Comparison of ENCODE assay signal across 8 cellular contexts in the genomic region with DNA sequence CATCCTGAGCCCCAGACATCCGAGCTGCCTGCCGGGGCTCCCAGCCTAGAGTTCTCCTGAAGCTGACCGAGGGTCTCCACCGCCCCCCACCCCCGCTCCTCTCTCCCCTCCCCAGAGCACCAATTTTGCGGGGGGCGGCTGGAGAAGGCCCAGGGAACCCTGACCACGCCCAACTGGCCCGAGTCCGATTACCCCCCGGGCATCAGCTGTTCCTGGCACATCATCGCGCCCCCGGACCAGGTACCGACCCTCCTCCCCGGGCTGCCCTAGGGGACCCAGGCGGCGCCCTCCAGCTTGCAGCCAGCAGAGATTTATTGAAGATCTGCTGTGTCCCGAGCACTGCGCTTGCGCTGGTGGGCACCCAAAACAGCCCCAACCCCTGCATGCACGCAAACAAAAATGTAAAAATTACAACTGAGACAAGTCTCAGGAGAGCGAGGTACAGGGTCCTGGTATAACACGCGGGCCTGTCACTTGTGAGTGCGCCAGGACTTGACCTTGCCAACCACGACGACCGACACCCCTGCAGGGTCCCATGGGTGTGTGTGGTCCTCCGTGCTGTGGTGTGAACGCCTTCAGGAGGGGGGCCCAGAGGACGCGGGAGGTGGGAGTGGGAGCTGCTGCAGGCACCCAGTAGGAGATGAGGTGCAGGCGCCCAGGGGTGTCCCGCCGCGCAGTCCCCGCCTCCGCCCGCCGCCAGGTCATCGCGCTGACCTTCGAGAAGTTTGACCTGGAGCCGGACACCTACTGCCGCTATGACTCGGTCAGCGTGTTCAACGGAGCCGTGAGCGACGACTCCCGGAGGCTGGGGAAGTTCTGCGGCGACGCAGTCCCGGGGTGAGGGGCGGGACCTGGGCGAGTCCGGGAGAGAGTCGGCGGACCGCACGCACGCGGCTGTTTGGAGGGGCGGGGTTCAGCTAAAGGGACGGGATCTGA. TPM values are rescaled to one million over a fixed set of nuclear protein-coding genes. Genes with fewer than 3 reads are reported as not detected.
DNase-seq lines count a peak whose midpoint lies in the region; ATAC-seq lines count a peak whose summit lies in the region.

No MANE protein-coding gene starts in this region.

- H3K27ac Mint-ChIP-seq in activated CD4-positive, alpha-beta T cell treated with anti-CD3 and anti-CD28 coated beads for 36 hours, result peak overlapping the region; percentile 37
- no peak overlapping the region for H3K27ac Mint-ChIP-seq in activated T-helper 17 cell treated with anti-CD3 and anti-CD28 coated beads, Interleukin-2, amount 50 U/mL, for 72 hours

- POLR2A ChIA-PET in activated CD4-positive, alpha-beta T cell treated with anti-CD3 and anti-CD28 coated beads for 36 hours (lab: Charles Lee), result interaction anchor here (1.7 kb wide), 1 partner anchor 100 kb away, joined by 4 read pairs; a partner anchor contains a TSS

- peaks cover 2% of the 10 kb centered on the region for H3K4me1 ChIP-seq in rectal smooth muscle tissue (ENCODE audit: control insufficient read depth, insufficient read depth, low read length)

- H3K36me3 ChIP-seq in rectal smooth muscle tissue (ENCODE audit: control insufficient read depth, insufficient read depth, low read length), result no peaks in the 10 kb centered on the region

- H3K4me3 Mint-ChIP-seq in activated CD4-positive, alpha-beta T cell treated with anti-CD3 and anti-CD28 coated beads for 36 hours, result peak overlapping the region; percentile 78
- H3K4me3 Mint-ChIP-seq in activated T-helper 17 cell treated with anti-CD3 and anti-CD28 coated beads, Interleukin-2, amount 50 U/mL, for 72 hours, result peak overlapping the region; percentile 86

- CTCF ChIA-PET in activated CD4-positive, alpha-beta T cell treated with anti-CD3 and anti-CD28 coated beads for 36 hours (lab: Charles Lee), result interaction anchor here (0.8 to 2.0 kb wide), 7 partner anchors 11 to 247 kb away, joined by 3 to 7 read pairs (median 4); a partner anchor contains a TSS

- H3K27ac ChIP-seq in rectal smooth muscle tissue (ENCODE audit: low read depth, low read length), result no peak overlapping the region

- H3K9me3 Mint-ChIP-seq in activated CD4-positive, alpha-beta T cell treated with anti-CD3 and anti-CD28 coated beads for 36 hours (ENCODE audit: low read depth), result no peaks in the 10 kb centered on the region
- no peaks in the 10 kb centered on the region for H3K9me3 Mint-ChIP-seq in activated T-helper 17 cell treated with anti-CD3 and anti-CD28 coated beads, Interleukin-2, amount 50 U/mL, for 72 hours

- H3K27me3 Mint-ChIP-seq in activated CD4-positive, alpha-beta T cell treated with anti-CD3 and anti-CD28 coated beads for 36 hours, result peaks cover 3% of the 10 kb centered on the region
- H3K27me3 Mint-ChIP-seq in activated T-helper 17 cell treated with anti-CD3 and anti-CD28 coated beads, Interleukin-2, amount 50 U/mL, for 72 hours, result no peaks in the 10 kb centered on the region

- intact Hi-C loops in activated CD4-positive, alpha-beta T cell treated with anti-CD3 and anti-CD28 coated beads for 36 hours (cut with DNase I, micrococcal nuclease), result loop anchor here (1.0 to 2.0 kb wide), 6 partner anchors 7 to 86 kb away; a partner anchor contains a TSS
- intact Hi-C loops in Right ventricle myocardium superior (cut with DNase I), result loop anchor here (5.0 kb wide), 1 partner anchor 87 kb away; a partner anchor contains a TSS

- no peaks in the 10 kb centered on the region for H3K36me3 Mint-ChIP-seq in activated CD4-positive, alpha-beta T cell treated with anti-CD3 and anti-CD28 coated beads for 36 hours (ENCODE audit: low read depth)
- no peaks in the 10 kb centered on the region for H3K36me3 Mint-ChIP-seq in activated T-helper 17 cell treated with anti-CD3 and anti-CD28 coated beads, Interleukin-2, amount 50 U/mL, for 72 hours (ENCODE audit: low read depth)

- H3K4me3 ChIP-seq in rectal smooth muscle tissue (ENCODE audit: low read length), result peak overlapping the region; percentile 59

- H3K27me3 ChIP-seq in rectal smooth muscle tissue (ENCODE audit: control insufficient read depth, insufficient read depth, low read length), result no peaks in the 10 kb centered on the region

- peaks cover 15% of the 10 kb centered on the region for H3K4me1 Mint-ChIP-seq in activated CD4-positive, alpha-beta T cell treated with anti-CD3 and anti-CD28 coated beads for 36 hours
- H3K4me1 Mint-ChIP-seq in activated T-helper 17 cell treated with anti-CD3 and anti-CD28 coated beads, Interleukin-2, amount 50 U/mL, for 72 hours, result peaks cover 4% of the 10 kb centered on the region

- no peak for ATAC-seq in activated CD4-positive, alpha-beta T cell treated with anti-CD3 and anti-CD28 coated beads for 36 hours
- peak; percentile 46 for ATAC-seq in activated T-helper 17 cell treated with anti-CD3 and anti-CD28 coated beads, Interleukin-2, amount 50 U/mL, for 72 hours (replicated peaks)
- ATAC-seq in Right ventricle myocardium superior (ENCODE audit: poor library complexity), result peak; percentile 36

- no peak overlapping the region for H3K9ac ChIP-seq in rectal smooth muscle tissue (ENCODE audit: low read length)

- DNase-seq in activated CD4-positive, alpha-beta T cell treated with anti-CD3 and anti-CD28 coated beads for 36 hours, result peak; percentile 69
- no peak for DNase-seq in activated CD4-positive, alpha-beta T cell treated with anti-CD3 and anti-CD28 coated beads, Interleukin-2, amount 50 U/mL, for 1 hour
- peak; percentile 71 for DNase-seq in Right ventricle myocardium superior
- no peak for DNase-seq in DMS 273 (lab: John Stamatoyannopoulos, UW; ENCODE audit: unreplicated experiment)
- DNase-seq in NCI-H2107 treated with DMSO at 0.1 percent for 48 hours (lab: John Stamatoyannopoulos, UW; ENCODE audit: unreplicated experiment), result no peak
- DNase-seq in effector CD8-positive, alpha-beta T cell (lab: John Stamatoyannopoulos, UW), result no peak

RNA-seq across cellular contexts. Expression of a gene that starts 3.1 kb away (rescaled TPM):
- total RNA-seq in activated CD4-positive, alpha-beta T cell treated with anti-CD3 and anti-CD28 coated beads for 36 hours, result 1 to 10 TPM; 7.6 to 8.9 TPM
- 10 to 100 TPM; 10.7 to 22.2 TPM for total RNA-seq in activated T-helper 17 cell treated with anti-CD3 and anti-CD28 coated beads, Interleukin-2, amount 50 U/mL, for 72 hours
- 42.2 TPM for total RNA-seq in Right ventricle myocardium superior

RNA-seq across cellular contexts. Expression of a gene that starts 7.1 kb away (rescaled TPM):
- 10 to 100 TPM; 14.4 to 19.9 TPM for total RNA-seq in activated CD4-positive, alpha-beta T cell treated with anti-CD3 and anti-CD28 coated beads for 36 hours
- 10 to 100 TPM; 21.0 to 32.7 TPM for total RNA-seq in activated T-helper 17 cell treated with anti-CD3 and anti-CD28 coated beads, Interleukin-2, amount 50 U/mL, for 72 hours
- total RNA-seq in Right ventricle myocardium superior, result 9.3 TPM

RNA-seq across cellular contexts. Expression of a gene that starts 19.1 kb away (rescaled TPM):
- 1 to 10 TPM; 1.4 to 2.1 TPM for total RNA-seq in activated CD4-positive, alpha-beta T cell treated with anti-CD3 and anti-CD28 coated beads for 36 hours
- total RNA-seq in activated T-helper 17 cell treated with anti-CD3 and anti-CD28 coated beads, Interleukin-2, amount 50 U/mL, for 72 hours, result 1 to 10 TPM; 1.5 to 5.6 TPM
- 0.35 TPM for total RNA-seq in Right ventricle myocardium superior

RNA-seq across cellular contexts. Expression of a gene that starts 19.3 kb away (rescaled TPM):
- 10 to 100 TPM; 70.3 to 71.7 TPM for total RNA-seq in activated CD4-positive, alpha-beta T cell treated with anti-CD3 and anti-CD28 coated beads for 36 hours
- total RNA-seq in activated T-helper 17 cell treated with anti-CD3 and anti-CD28 coated beads, Interleukin-2, amount 50 U/mL, for 72 hours, result 10 to 100 TPM; 81.1 to 96.4 TPM
- total RNA-seq in Right ventricle myocardium superior, result 22.8 TPM

RNA-seq across cellular contexts. Expression of a gene that starts 31.5 kb away (rescaled TPM):
- 10 to 100 TPM in 1 of 2 experiments, 1 to 10 TPM in 1; 9.9 to 13.1 TPM for total RNA-seq in activated CD4-positive, alpha-beta T cell treated with anti-CD3 and anti-CD28 coated beads for 36 hours
- 10 to 100 TPM in 1 of 2 donors, 1 to 10 TPM in 1; 7.6 to 12.9 TPM for total RNA-seq in activated T-helper 17 cell treated with anti-CD3 and anti-CD28 coated beads, Interleukin-2, amount 50 U/mL, for 72 hours
- total RNA-seq in Right ventricle myocardium superior, result 0.54 TPM

Comparison
In these comparisons a context has a peak if more than half of its experiments do, and no peak if none do; other contexts are left out.
1. DNase-seq: peak in activated CD4-positive, alpha-beta T cell treated with anti-CD3 and anti-CD28 coated beads for 36 hours (single experiment) and Right ventricle myocardium superior (single experiment); none in activated CD4-positive, alpha-beta T cell treated with anti-CD3 and anti-CD28 coated beads, Interleukin-2, amount 50 U/mL, for 1 hour (single experiment), DMS 273 (single experiment), NCI-H2107 treated with DMSO at 0.1 percent for 48 hours (single experiment) and effector CD8-positive, alpha-beta T cell (single experiment).